ENCODE assay signal across 15 cellular contexts in genomic region chr6:3650959-3651697, GRCh38.
"Had no signal": no experiment of that assay in that cellular context is flagged by ENCODE, and none has a peak within 500 bp of the region (broad histone marks: within the 10 kb centered on the region; RNA-seq: fewer than 3 reads in every experiment).

No MANE protein-coding gene starts in this region.

- H3K4me3 ChIP-seq: body of pancreas, mucosa of descending colon, psoas muscle, right lobe of liver, upper lobe of right lung had no signal

- DNase-seq: activated CD4-positive, alpha-beta T cell treated with anti-CD3 and anti-CD28 coated beads for 48 hours; activated naive CD4-positive, alpha-beta T cell treated with anti-CD3 and anti-CD28 coated beads, Interleukin-2, amount 50 U/mL, for 16 hours; amniotic stem cell; body of pancreas; effector memory CD4-positive, alpha-beta T cell; immature natural killer cell; left cardiac atrium; mucosa of descending colon; natural killer cell; occipital lobe; psoas muscle; right lobe of liver; stimulated activated naive CD4-positive, alpha-beta T cell treated with Interleukin-2 at 50 U/mL for 16 hours; upper lobe of right lung had no signal

- ATAC-seq: body of pancreas, mucosa of descending colon, natural killer cell, psoas muscle, WTC11 had no signal

- H3K4me1 ChIP-seq: body of pancreas, psoas muscle, right lobe of liver, upper lobe of right lung had no signal

- H3K36me3 ChIP-seq: right lobe of liver, upper lobe of right lung had no signal

- H3K9me3 ChIP-seq: body of pancreas, mucosa of descending colon, psoas muscle, right lobe of liver, upper lobe of right lung had no signal

- H3K27me3 ChIP-seq: body of pancreas, right lobe of liver, upper lobe of right lung had no signal

- H3K27ac ChIP-seq: body of pancreas, psoas muscle, right lobe of liver, upper lobe of right lung had no signal
